ENCODE assay signal across 1 cellular context in the genomic region with DNA sequence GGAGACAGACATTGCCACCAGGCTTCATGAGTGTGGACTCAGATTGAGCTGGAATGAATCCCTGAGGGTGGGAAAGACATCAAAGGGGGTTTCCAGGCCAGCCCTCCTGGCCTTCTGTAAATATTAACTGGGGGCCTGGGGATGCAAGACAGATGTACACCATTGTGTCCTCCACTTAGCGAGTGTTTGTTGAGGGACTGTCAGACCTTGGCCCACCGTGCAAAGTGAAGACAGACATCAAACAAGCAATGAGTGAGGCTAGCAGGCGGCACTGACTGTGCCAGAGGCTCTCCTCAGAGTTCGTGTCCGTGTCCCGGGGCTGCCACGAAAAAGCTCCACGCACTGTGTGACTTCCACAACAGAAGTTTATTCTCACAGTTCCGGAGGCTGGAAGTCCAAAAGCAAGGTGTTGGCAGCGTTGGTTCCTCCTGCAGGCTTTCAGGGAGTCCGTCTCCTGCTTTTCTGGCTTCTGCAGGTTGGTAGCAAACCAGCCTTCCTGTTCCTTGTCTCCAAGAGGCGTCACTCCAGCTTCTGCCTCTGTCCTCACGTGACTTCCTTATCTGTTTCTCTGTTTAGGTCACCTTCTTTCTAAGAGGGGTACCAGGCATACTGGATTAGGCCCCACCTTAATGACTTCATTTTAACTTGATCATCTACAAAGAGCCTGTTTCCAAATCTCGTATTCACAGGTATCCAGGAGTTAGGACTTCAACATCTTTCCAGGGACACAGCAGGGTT.
TF ChIP-seq lines count a peak whose summit lies in the region.

No MANE protein-coding gene starts in this region.

TF ChIP-seq in K562, 482 proteins besides CTCF, POLR2A, EP300 and RAD21 (continued from another document):
- TF ChIP-seq, protein P1, sequence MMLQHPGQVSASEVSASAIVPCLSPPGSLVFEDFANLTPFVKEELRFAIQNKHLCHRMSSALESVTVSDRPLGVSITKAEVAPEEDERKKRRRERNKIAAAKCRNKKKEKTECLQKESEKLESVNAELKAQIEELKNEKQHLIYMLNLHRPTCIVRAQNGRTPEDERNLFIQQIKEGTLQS (IDR thresholded peaks at IDR 0.05) = no peak
- TF ChIP-seq, protein P1 (CRISPR knock-in tag; conservative IDR thresholded peaks at IDR 0.05) = no peak
- TF ChIP-seq MED1 (CRISPR knock-in tag; IDR thresholded peaks at IDR 0.05; ENCODE audit: borderline replicate concordance) (no peak), FIP1L1 (IDR thresholded peaks at IDR 0.05; ENCODE audit: low read depth, low read length, poor library complexity, severe bottlenecking) (no peak)
